In genomic region chr5:65927497-65928340, GRCh38 we compare ENCODE assay signal across 8 cellular contexts. TPM values are rescaled to one million over a fixed set of nuclear protein-coding genes. Genes with fewer than 3 reads are reported as not detected.
A peak's percentile ranks its signal among the peaks of the same experiment; 100 is the strongest.
DNase-seq lines count a peak whose midpoint lies in the region; ATAC-seq and TF ChIP-seq lines count a peak whose summit lies in the region.

No MANE protein-coding gene starts in this region.

- peak overlapping the region; percentile 95 for H3K4me3 Mint-ChIP-seq in GM23338
- H3K4me3 Mint-ChIP-seq in stimulated activated memory B cell treated with anti-CD40 and anti-IgM and Interleukin-4, amounts not matched to agents 10 μg/mL and 1 μg/mL and 100 μg/mL, for 72 hours = peak overlapping the region; percentile 99

- peaks cover 17% of the 10 kb centered on the region; the same call in 1 of the 2 replicates for H3K4me1 ChIP-seq in GM23338 (ENCODE audit: insufficient read depth)

- peaks cover 64% of the 10 kb centered on the region for H3K79me2 ChIP-seq in GM23338 (replicated peaks; ENCODE audit: insufficient read depth)

- H3F3A ChIP-seq in GM23338 (replicated peaks; ENCODE audit: low read depth) = 0 out of 2 replicates have a peak, but pooled peaks cover 4% of the 10 kb centered on the region

- H3K4me1 Mint-ChIP-seq in GM23338 = peaks cover 22% of the 10 kb centered on the region
- peaks cover 37% of the 10 kb centered on the region for H3K4me1 Mint-ChIP-seq in stimulated activated memory B cell treated with anti-CD40 and anti-IgM and Interleukin-4, amounts not matched to agents 10 μg/mL and 1 μg/mL and 100 μg/mL, for 72 hours

- TF ChIP-seq CTCF in GM23338 (conservative IDR thresholded peaks at IDR 0.05; ENCODE audit: low read depth in 2 of 2) = no peak
- TF ChIP-seq CTCF in brain microvascular endothelial cell (IDR thresholded peaks at IDR 0.05; ENCODE audit: low read depth, low read length, missing control alignments) = no peak
- TF ChIP-seq CTCF in kidney epithelial cell (IDR thresholded peaks at IDR 0.05; ENCODE audit: insufficient read depth, low read length, poor library complexity, severe bottlenecking) = no peak

- peak; percentile 75 for DNase-seq in EL
- peak; percentile 48 for DNase-seq in GM23338 (ENCODE audit: low spot score)
- DNase-seq in OCI-M1 (lab: John Stamatoyannopoulos, UW) = peak; percentile 77
- peak; percentile 44 for DNase-seq in brain microvascular endothelial cell
- DNase-seq in kidney epithelial cell (ENCODE audit: low read depth) = no peak
- DNase-seq in HK-2 (ENCODE audit: unreplicated experiment) = no peak
- DNase-seq in DMS153 treated with DMSO at 0.1 percent for 48 hours (lab: John Stamatoyannopoulos, UW; ENCODE audit: unreplicated experiment) = no peak

- H3K27ac Mint-ChIP-seq in GM23338 = peak overlapping the region; percentile 41
- H3K27ac Mint-ChIP-seq in stimulated activated memory B cell treated with anti-CD40 and anti-IgM and Interleukin-4, amounts not matched to agents 10 μg/mL and 1 μg/mL and 100 μg/mL, for 72 hours = peak overlapping the region; percentile 98

- in situ Hi-C loops in brain microvascular endothelial cell (cut with HindIII; ENCODE audit: low pct_ligation_motif_present, low sequenced_read_pairs) = no loop called here

- H3K9me2 ChIP-seq in GM23338 (ENCODE audit: insufficient read depth) = no peaks in the 10 kb centered on the region

- H3K27ac ChIP-seq in GM23338 (ENCODE audit: low read depth) (peak overlapping the region; percentile 99; the same call in 1 of the 2 replicates), brain microvascular endothelial cell (peak overlapping the region; percentile 89)

- H4K20me1 ChIP-seq in GM23338 (replicated peaks; ENCODE audit: insufficient read depth) = peaks cover 10% of the 10 kb centered on the region

- H3K9me3 Mint-ChIP-seq in GM23338 = no peaks in the 10 kb centered on the region; the same call in 2 of the 3 replicates
- no peaks in the 10 kb centered on the region for H3K9me3 Mint-ChIP-seq in stimulated activated memory B cell treated with anti-CD40 and anti-IgM and Interleukin-4, amounts not matched to agents 10 μg/mL and 1 μg/mL and 100 μg/mL, for 72 hours

- peak overlapping the region; percentile 85 for H3K4me3 ChIP-seq in GM23338
- peak overlapping the region; percentile 71 for H3K4me3 ChIP-seq in brain microvascular endothelial cell (ENCODE audit: low read depth, low read length)
- H3K4me3 ChIP-seq in kidney epithelial cell (ENCODE audit: low read depth, low read length) = peak overlapping the region; percentile 99

- H3K27me3 ChIP-seq in GM23338 (ENCODE audit: insufficient read depth) (peaks cover 18% of the 10 kb centered on the region), brain microvascular endothelial cell (replicated peaks) (no peaks in the 10 kb centered on the region), kidney epithelial cell (ENCODE audit: control insufficient read depth, insufficient read depth, low read length) (no peaks in the 10 kb centered on the region)

- peak overlapping the region; percentile 92 for H3K4me2 ChIP-seq in GM23338

- H3K36me3 ChIP-seq in GM23338 (ENCODE audit: insufficient read depth) (no peaks in the 10 kb centered on the region), brain microvascular endothelial cell (replicated peaks) (no peaks in the 10 kb centered on the region), kidney epithelial cell (ENCODE audit: control insufficient read depth, insufficient read depth, low read length) (no peaks in the 10 kb centered on the region)

- H3K36me3 Mint-ChIP-seq in GM23338 (ENCODE audit: low read depth) = peaks cover 7% of the 10 kb centered on the region; the same call in 2 of the 3 replicates
- H3K36me3 Mint-ChIP-seq in stimulated activated memory B cell treated with anti-CD40 and anti-IgM and Interleukin-4, amounts not matched to agents 10 μg/mL and 1 μg/mL and 100 μg/mL, for 72 hours = peaks cover 16% of the 10 kb centered on the region

- no peak for ATAC-seq in GM23338
- no peak for ATAC-seq in stimulated activated memory B cell treated with anti-CD40 and anti-IgM and Interleukin-4, amounts not matched to agents 10 μg/mL and 1 μg/mL and 100 μg/mL, for 72 hours

- peaks cover 18% of the 10 kb centered on the region for H3K27me3 Mint-ChIP-seq in GM23338 (ENCODE audit: insufficient read depth, low read depth, poor library complexity)
- no peaks in the 10 kb centered on the region for H3K27me3 Mint-ChIP-seq in stimulated activated memory B cell treated with anti-CD40 and anti-IgM and Interleukin-4, amounts not matched to agents 10 μg/mL and 1 μg/mL and 100 μg/mL, for 72 hours

- H2AFZ ChIP-seq in GM23338 = no peak overlapping the region

TF ChIP-seq in GM23338, 12 proteins besides CTCF, POLR2A, EP300 and RAD21:
- TF ChIP-seq STAT1 (IDR thresholded peaks at IDR 0.05; ENCODE audit: unreplicated experiment) (no peak), ZNF331 (CRISPR knock-in tag; IDR thresholded peaks at IDR 0.05; ENCODE audit: low read depth) (no peak)

RNA-seq across cellular contexts. Expression of gene ERBIN, which starts 1.3 kb away (rescaled TPM):
- 26.4 and 29.1 TPM in 2 replicates for total RNA-seq in GM23338 (2014; rRNA removed; shearing (Covaris generic))
- 10.8 and 15.6 TPM in 2 replicates for polyA plus RNA-seq in GM23338 (2016; fragmentation: Nextera tagmentation; extraction: Ambion mirVana)
- 58.1 and 66.6 TPM in 2 replicates for total RNA-seq in kidney epithelial cell

Comparison
In these comparisons a context has a peak if more than half of its experiments do, and no peak if none do; other contexts are left out.
1. DNase-seq: peak in EL (single experiment), GM23338 (single experiment), OCI-M1 (single experiment) and brain microvascular endothelial cell (single experiment); none in kidney epithelial cell (single experiment), HK-2 (single experiment) and DMS153 treated with DMSO at 0.1 percent for 48 hours (single experiment).
2. Peak in every context shown above with its lines, with median percentiles within 50 percentile points of each other: H3K4me3 ChIP-seq.